In the genomic region with DNA sequence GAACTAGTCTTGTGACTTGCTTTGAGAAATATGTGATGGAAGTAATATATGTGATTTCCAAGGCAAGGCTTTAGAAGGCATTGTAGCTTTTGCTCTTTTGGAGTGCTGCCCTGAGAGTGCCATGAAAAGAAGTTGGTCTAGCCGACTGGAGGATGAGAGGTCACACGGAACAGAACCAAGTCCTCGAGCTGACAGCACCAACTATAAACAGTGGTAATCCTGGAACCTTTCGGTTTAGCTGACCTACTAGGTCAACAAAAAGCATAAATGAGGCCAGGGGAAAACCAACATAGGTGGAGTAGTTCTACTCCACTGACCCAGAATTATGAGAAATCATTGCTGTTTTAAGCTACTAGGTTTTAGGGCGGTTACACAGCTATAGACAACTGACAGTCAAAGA, we compare ENCODE assay signal across 9 cellular contexts. TPM values are rescaled to one million over a fixed set of nuclear protein-coding genes. Genes with fewer than 3 reads are reported as not detected.
DNase-seq lines count a peak whose midpoint lies in the region; ATAC-seq and TF ChIP-seq lines count a peak whose summit lies in the region.
"Had no signal": no experiment of that assay in that cellular context is flagged by ENCODE, and none has a peak within 500 bp of the region (broad histone marks: within the 10 kb centered on the region; RNA-seq: fewer than 3 reads in every experiment).

No MANE protein-coding gene starts in this region.

- TF ChIP-seq POLR2A in esophagus muscularis mucosa (IDR thresholded peaks at IDR 0.05; ENCODE audit: low read depth) = no peak

- H3K27me3 Mint-ChIP-seq in T-helper 17 cell = no peaks in the 10 kb centered on the region

- H3K4me3 ChIP-seq in GM12864 (ENCODE audit: low read depth, low read length) (peak overlapping the region; percentile 98), NT2/D1 (ENCODE audit: insufficient read length, low read depth) (peak overlapping the region; percentile 93), esophagus muscularis mucosa (peak overlapping the region; percentile 76 to 92 (median 86)), psoas muscle (peak overlapping the region; percentile 93)

- peaks cover 47% of the 10 kb centered on the region for H3K4me1 Mint-ChIP-seq in T-helper 17 cell

- peaks cover 38% of the 10 kb centered on the region for H3K36me3 ChIP-seq in NT2/D1 (ENCODE audit: insufficient read depth, insufficient read length, low read length)
- peaks cover 0 to 14% (median 3%) of the 10 kb centered on the region in 4 donors for H3K36me3 ChIP-seq in esophagus muscularis mucosa
- peaks cover 0 to 12% of the 10 kb centered on the region in 2 donors for H3K36me3 ChIP-seq in psoas muscle (ENCODE audit: insufficient read depth in 1 of 2, low read depth in 1 of 2)

- ATAC-seq in psoas muscle (no peak), HG02588 (IDR thresholded peaks at IDR 0.05; ENCODE audit: unreplicated experiment) (no peak), T-helper 17 cell (no peak)

- TF ChIP-seq EP300 in esophagus muscularis mucosa (IDR thresholded peaks at IDR 0.05) = no peak

- no peak overlapping the region for H3K4me3 Mint-ChIP-seq in T-helper 17 cell

- H3K27ac ChIP-seq in esophagus muscularis mucosa (replicated peaks in 1 of 4) (peak overlapping the region in 2 of 4 donors; percentile 35 to 90), psoas muscle (no peak overlapping the region)

- H3K9ac ChIP-seq in NT2/D1 (ENCODE audit: insufficient read length, low read depth) = no peak overlapping the region

- no peaks in the 10 kb centered on the region for H3K27me3 ChIP-seq in NT2/D1 (ENCODE audit: insufficient read depth, insufficient read length)
- no peaks in the 10 kb centered on the region for H3K27me3 ChIP-seq in esophagus muscularis mucosa
- no peaks in the 10 kb centered on the region for H3K27me3 ChIP-seq in psoas muscle (ENCODE audit: insufficient read depth in 3 of 3, low read length in 2 of 3)

- 20% methylated on average over 5 of the region's 5 CpGs for WGBS in esophagus muscularis mucosa
- WGBS in psoas muscle, 3 donors = 30 to 37% (median 32%) methylated on average over 5 of the region's 5 CpGs

- H3K4me1 ChIP-seq in NT2/D1 (ENCODE audit: insufficient read depth, insufficient read length) (no peaks in the 10 kb centered on the region), esophagus muscularis mucosa (peaks cover 16 to 50% (median 39%) of the 10 kb centered on the region in 4 donors), psoas muscle (peaks cover 23% of the 10 kb centered on the region)

- DNase-seq in GM12864 (ENCODE audit: low read depth) (no peak), NT2/D1 (ENCODE audit: low read depth, low spot score) (no peak), esophagus muscularis mucosa (ENCODE audit: extremely low spot score) (no peak), psoas muscle (no peak), posterior vena cava (ENCODE audit: low spot score) (no peak), T-helper 17 cell (no peak)
- DNase-seq in activated CD4-positive, CD25-positive, alpha-beta regulatory T cell treated with anti-CD3 and anti-CD28 coated beads, Interleukin-2, amount 50 U/mL, for 72 hours = no peak
- DNase-seq: NCI-H2081 had no signal

- H3K36me3 Mint-ChIP-seq in T-helper 17 cell (ENCODE audit: low read depth) = peaks cover 17% of the 10 kb centered on the region

- H3K27ac Mint-ChIP-seq in T-helper 17 cell = no peak overlapping the region

- H3K9me3 ChIP-seq in NT2/D1 (ENCODE audit: insufficient read depth, low read length) (no peaks in the 10 kb centered on the region), esophagus muscularis mucosa (no peaks in the 10 kb centered on the region), psoas muscle (no peaks in the 10 kb centered on the region), T-helper 17 cell (ENCODE audit: control insufficient read depth, low read length, poor library complexity, severe bottlenecking) (no peaks in the 10 kb centered on the region)

- TF ChIP-seq CTCF in GM12864 (IDR thresholded peaks at IDR 0.05; ENCODE audit: low read depth, low read length, missing control alignments) (no peak), esophagus muscularis mucosa (IDR thresholded peaks at IDR 0.05) (no peak), psoas muscle (IDR thresholded peaks at IDR 0.05) (no peak)

- intact Hi-C loops in esophagus muscularis mucosa (cut with DNase I) = loop anchor here (10.0 kb wide), 1 partner anchor 208 kb away; a partner anchor contains a TSS
- intact Hi-C loops in psoas muscle (cut with DNase I) = loop anchor here in 1 of 2 donors (10.0 kb wide), 2 partner anchors 128 to 172 kb away; no protein-coding TSS in a partner anchor
- intact Hi-C loops in posterior vena cava (cut with DNase I) = no loop called here

RNA-seq across cellular contexts. Expression of a gene that starts 1.4 kb away (rescaled TPM):
- total RNA-seq in esophagus muscularis mucosa (100 to 1,000 TPM in 1 of 4 donors, 10 to 100 TPM in 3; 76.8 to 103 (median 89.4) TPM), psoas muscle (10 to 100 TPM; 56.4 to 67.6 (median 61.0) TPM), posterior vena cava (100 to 1,000 TPM; 183 to 189 TPM), T-helper 17 cell (100 to 1,000 TPM; 135 to 153 TPM)
- polyA plus RNA-seq in psoas muscle = 10 to 100 TPM; 56.2 to 91.4 (median 75.2) TPM

RNA-seq across cellular contexts. Expression of a gene that starts 1.9 kb away (rescaled TPM):
- total RNA-seq in esophagus muscularis mucosa = 10 to 100 TPM in 2 of 4 donors, 1 to 10 TPM in 2; 8.5 to 11.6 (median 9.4) TPM
- 10 to 100 TPM in 1 of 4 donors, 1 to 10 TPM in 3; 7.0 to 12.0 (median 9.7) TPM for total RNA-seq in psoas muscle
- polyA plus RNA-seq in psoas muscle = 1 to 10 TPM; 3.3 to 8.1 (median 5.2) TPM
- total RNA-seq in posterior vena cava = 10 to 100 TPM; 24.7 to 27.1 TPM
- 10 to 100 TPM; 11.7 to 12.0 TPM for total RNA-seq in T-helper 17 cell
